In the genomic region with DNA sequence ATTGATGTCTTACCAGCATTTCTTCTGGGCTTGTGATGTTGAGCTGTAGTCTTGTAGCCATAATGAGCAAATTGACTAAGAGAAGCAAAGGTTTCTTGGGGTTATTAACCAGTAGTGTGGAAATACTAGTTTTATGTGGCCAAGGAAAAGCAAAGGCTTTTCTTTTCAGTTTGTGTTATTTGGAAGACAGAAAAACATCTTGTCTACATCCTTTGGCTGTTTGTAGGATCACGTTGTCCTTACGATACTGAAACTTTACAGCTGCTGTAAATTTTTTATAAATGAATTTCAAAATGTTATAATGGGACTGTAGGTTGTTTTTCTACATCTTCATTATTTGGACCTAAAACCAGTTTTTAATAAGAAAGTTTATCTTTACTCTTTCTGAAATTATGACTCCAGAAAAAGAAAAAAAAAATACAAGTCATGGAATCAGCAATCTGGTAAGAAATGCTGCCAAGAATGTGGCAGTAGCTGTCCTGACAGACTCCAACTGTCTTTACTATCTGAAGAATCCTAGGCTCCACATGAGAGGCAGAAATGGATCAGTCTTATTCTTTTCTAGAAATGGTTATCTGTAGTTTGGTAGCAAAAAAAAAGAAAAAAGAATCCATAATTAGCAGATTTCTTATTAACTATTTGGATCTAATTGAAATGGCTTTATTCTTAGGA, we compare ENCODE assay signal across 23 cellular contexts. TPM values are rescaled to one million over a fixed set of nuclear protein-coding genes. Genes with fewer than 3 reads are reported as not detected.
DNase-seq lines count a peak whose midpoint lies in the region; ATAC-seq and TF ChIP-seq lines count a peak whose summit lies in the region.
"Had no signal": no experiment of that assay in that cellular context is flagged by ENCODE, and none has a peak within 500 bp of the region (broad histone marks: within the 10 kb centered on the region; RNA-seq: fewer than 3 reads in every experiment).

No MANE protein-coding gene starts in this region.

- no peaks in the 10 kb centered on the region for H4K20me1 ChIP-seq in smooth muscle cell (ENCODE audit: low read depth)

- no peak for TF ChIP-seq POLR2A in stomach (IDR thresholded peaks at IDR 0.05)

- no peak overlapping the region for H3K4me2 ChIP-seq in smooth muscle cell

- H3K36me3 ChIP-seq in stomach (peaks cover 19 to 56% (median 47%) of the 10 kb centered on the region in 4 donors), smooth muscle cell (ENCODE audit: low read depth) (peaks cover 7% of the 10 kb centered on the region)
- H3K36me3 ChIP-seq: colonic mucosa had no signal

- H3K9me3 ChIP-seq in stomach: no peaks in the 10 kb centered on the region
- no peaks in the 10 kb centered on the region for H3K9me3 ChIP-seq in smooth muscle cell (replicated peaks; ENCODE audit: low read depth)
- H3K9me3 ChIP-seq: colonic mucosa, MG63, Peyer's patch had no signal

- ATAC-seq in HG02798 (IDR thresholded peaks at IDR 0.05; ENCODE audit: poor library complexity, unreplicated experiment) (no peak), HG03469 (IDR thresholded peaks at IDR 0.05; ENCODE audit: unreplicated experiment) (no peak)
- ATAC-seq: activated T-helper 17 cell treated with anti-CD3 and anti-CD28 coated beads, Interleukin-2, amount 50 U/mL, for 72 hours; naive thymus-derived CD8-positive, alpha-beta T cell; sciatic nerve had no signal

- no peak overlapping the region for H2AFZ ChIP-seq in smooth muscle cell (ENCODE audit: low read depth)

- WGBS in stomach, 5 donors: 66 to 85% (median 80%) methylated on average over 2 of the region's 2 CpGs
- WGBS in smooth muscle cell (ENCODE audit: low lambda C conversion rate): 92% methylated on average over 2 of the region's 2 CpGs

- no peak for TF ChIP-seq EP300 in stomach (IDR thresholded peaks at IDR 0.05)

- peaks cover 2% of the 10 kb centered on the region for H3F3A ChIP-seq in smooth muscle cell (ENCODE audit: low read depth)

- H3K79me2 ChIP-seq in smooth muscle cell (ENCODE audit: low read depth): no peaks in the 10 kb centered on the region

- peak overlapping the region; percentile 24; the same call in 1 of the 2 replicates for H3K27ac ChIP-seq in VCaP
- H3K27ac ChIP-seq in stomach: peak overlapping the region in 4 of 5 donors; percentile 13 to 51 (median 34)
- H3K27ac ChIP-seq in smooth muscle cell (ENCODE audit: low read depth): no peak overlapping the region
- H3K27ac ChIP-seq: colonic mucosa had no signal

- DNase-seq in fibroblast of peridontal ligament (ENCODE audit: extremely low read depth) (peak; percentile 64), left kidney (ENCODE audit: low read depth, low spot score) (peak; percentile 26), stomach (no peak), smooth muscle cell (lab: John Stamatoyannopoulos, UW; ENCODE audit: unreplicated experiment) (no peak), NCI-H345 treated with DMSO at 0.1 percent for 48 hours (lab: John Stamatoyannopoulos, UW; ENCODE audit: unreplicated experiment) (no peak)
- DNase-seq: activated B cell treated with CpG ODN at 0.5 μM for 24 hours; activated CD4-positive, alpha-beta T cell treated with anti-CD3 and anti-CD28 coated beads, Interleukin-2, amount 50 U/mL, for 4 hours; activated CD8-positive, alpha-beta memory T cell treated with anti-CD3 and anti-CD28 coated beads, Interleukin-2, amount 50 U/mL, for 4 hours; activated naive CD8-positive, alpha-beta T cell treated with anti-CD3 and anti-CD28 coated beads for 36 hours; colonic mucosa; EL; endodermal cell; MG63; naive thymus-derived CD8-positive, alpha-beta T cell; NCI-H1436; NCI-H2107; NCI-H510A treated with DMSO at 0.1 percent for 48 hours; Peyer's patch had no signal

- TF ChIP-seq CTCF in VCaP (conservative IDR thresholded peaks at IDR 0.05): no peak
- no peak for TF ChIP-seq CTCF in stomach (IDR thresholded peaks at IDR 0.05)
- no peak for TF ChIP-seq CTCF in smooth muscle cell (IDR thresholded peaks at IDR 0.05; ENCODE audit: borderline replicate concordance, insufficient read depth, poor library complexity, severe bottlenecking)

- H3K4me3 ChIP-seq in stomach: no peak overlapping the region
- no peak overlapping the region for H3K4me3 ChIP-seq in smooth muscle cell
- H3K4me3 ChIP-seq: colonic mucosa, MG63, Peyer's patch had no signal

- H3K27me3 ChIP-seq in stomach: no peaks in the 10 kb centered on the region
- no peaks in the 10 kb centered on the region for H3K27me3 ChIP-seq in smooth muscle cell (ENCODE audit: low read depth)
- H3K27me3 ChIP-seq: colonic mucosa, MG63, Peyer's patch had no signal

- peaks cover 11 to 24% (median 20%) of the 10 kb centered on the region in 4 donors for H3K4me1 ChIP-seq in stomach
- no peaks in the 10 kb centered on the region for H3K4me1 ChIP-seq in smooth muscle cell (ENCODE audit: low read depth)
- H3K4me1 ChIP-seq: colonic mucosa, Peyer's patch had no signal

- H3K9ac ChIP-seq in smooth muscle cell (ENCODE audit: low read depth): no peak overlapping the region

- intact Hi-C loops in stomach (cut with DNase I; ENCODE audit: low total_unique reads): no loop called here

RNA-seq across cellular contexts. Expression of a gene that starts 41.6 kb away (rescaled TPM):
- 100 to 1,000 TPM in 3 of 5 donors, 10 to 100 TPM in 2; 58.3 to 323 (median 129) TPM for total RNA-seq in stomach
- polyA plus RNA-seq in stomach: 100 to 1,000 TPM in 2 of 3 donors, 10 to 100 TPM in 1; 38.5 to 118 (median 103) TPM
- 71.5 and 74.2 TPM in 2 replicates for total RNA-seq in smooth muscle cell
- polyA plus RNA-seq in smooth muscle cell: 75.8 and 91.2 TPM in 2 replicates

Comparison
In these comparisons a context has a peak if more than half of its experiments do, and no peak if none do; other contexts are left out.
1. DNase-seq: peak in fibroblast of peridontal ligament (single experiment) and left kidney (single experiment); none in stomach (single experiment), smooth muscle cell (single experiment) and NCI-H345 treated with DMSO at 0.1 percent for 48 hours (single experiment).